In genomic region chr5:90845990-90846554, GRCh38 we compare ENCODE assay signal across 7 cellular contexts.
DNase-seq lines count a peak whose midpoint lies in the region; ATAC-seq, FAIRE-seq and TF ChIP-seq lines count a peak whose summit lies in the region.
"Not testable (repeated sequence)": the region's sequence is repeated elsewhere in the genome, so short reads cannot be mapped to it uniquely, and the experiment has no call there.

No MANE protein-coding gene starts in this region.

- CTCF ChIA-PET in activated CD4-positive, alpha-beta T cell treated with anti-CD3 and anti-CD28 coated beads for 36 hours (lab: Charles Lee) = interaction anchor here (0.7 to 0.9 kb wide), 2 partner anchors 17 to 55 kb away, joined by 3 read pairs; no protein-coding TSS in a partner anchor

- not testable (repeated sequence) for DNase-seq in GM19239 (ENCODE audit: insufficient read length, low spot score); activated CD4-positive, alpha-beta T cell treated with anti-CD3 and anti-CD28 coated beads for 36 hours; hepatocyte (ENCODE audit: low spot score); natural killer cell; smooth muscle cell (lab: John Stamatoyannopoulos, UW; ENCODE audit: unreplicated experiment)
- DNase-seq in MV-4-11 (lab: John Stamatoyannopoulos, UW) (peak; percentile 42), OCI-M1 (lab: John Stamatoyannopoulos, UW) (peak; percentile 56)

- peak; percentile 33 for ATAC-seq in activated CD4-positive, alpha-beta T cell treated with anti-CD3 and anti-CD28 coated beads for 36 hours
- ATAC-seq in natural killer cell = peak in 2 of 3 donors; percentile 30 to 32

- WGBS in hepatocyte (ENCODE audit: low lambda C conversion rate, missing lambda C conversion rate) = 93% methylated on average over 7 of the region's 7 CpGs
- 89% methylated on average over 7 of the region's 7 CpGs for WGBS in smooth muscle cell (ENCODE audit: low lambda C conversion rate)

- not testable (repeated sequence) for H3K4me3 ChIP-seq in hepatocyte, smooth muscle cell

- not testable (repeated sequence) for TF ChIP-seq CTCF in hepatocyte (IDR thresholded peaks at IDR 0.05; ENCODE audit: poor library complexity); natural killer cell (IDR thresholded peaks at IDR 0.05); smooth muscle cell (IDR thresholded peaks at IDR 0.05; ENCODE audit: borderline replicate concordance, insufficient read depth, poor library complexity, severe bottlenecking)

- peak; percentile 55 for FAIRE-seq in GM19239 (lab: Jason Lieb, UNC)

- not testable (repeated sequence) for H3K4me2 ChIP-seq in hepatocyte
- peak overlapping the region; percentile 13 for H3K4me2 ChIP-seq in smooth muscle cell

- H3K4me1 Mint-ChIP-seq in activated CD4-positive, alpha-beta T cell treated with anti-CD3 and anti-CD28 coated beads for 36 hours = peaks cover 11% of the 10 kb centered on the region
- peaks cover 0 to 15% of the 10 kb centered on the region in 2 donors for H3K4me1 Mint-ChIP-seq in natural killer cell

- H3K9ac ChIP-seq in smooth muscle cell (ENCODE audit: low read depth) = not testable (repeated sequence)

- not testable (repeated sequence) for H3K9me2 ChIP-seq in hepatocyte (replicated peaks; ENCODE audit: insufficient read depth)

- H3K79me2 ChIP-seq in hepatocyte; smooth muscle cell (ENCODE audit: low read depth): not testable (repeated sequence)

- H3K9me3 ChIP-seq in hepatocyte (ENCODE audit: low read depth); smooth muscle cell (replicated peaks; ENCODE audit: low read depth): not testable (repeated sequence)

- intact Hi-C loops in activated CD4-positive, alpha-beta T cell treated with anti-CD3 and anti-CD28 coated beads for 36 hours (cut with DNase I, micrococcal nuclease); natural killer cell (cut with micrococcal nuclease): not testable (repeated sequence)

- not testable (repeated sequence) for H3K36me3 ChIP-seq in hepatocyte (replicated peaks; ENCODE audit: insufficient read depth, low read depth); smooth muscle cell (ENCODE audit: low read depth)

- not testable (repeated sequence) for H3K36me3 Mint-ChIP-seq in activated CD4-positive, alpha-beta T cell treated with anti-CD3 and anti-CD28 coated beads for 36 hours (ENCODE audit: low read depth); natural killer cell

- H4K20me1 ChIP-seq in hepatocyte (ENCODE audit: insufficient read depth, poor library complexity, severe bottlenecking); smooth muscle cell (ENCODE audit: low read depth): not testable (repeated sequence)

- not testable (repeated sequence) for H3K4me1 ChIP-seq in hepatocyte (ENCODE audit: insufficient read depth)
- peaks cover 18% of the 10 kb centered on the region for H3K4me1 ChIP-seq in smooth muscle cell (ENCODE audit: low read depth)

- peak overlapping the region; percentile 18 for H3K4me3 Mint-ChIP-seq in activated CD4-positive, alpha-beta T cell treated with anti-CD3 and anti-CD28 coated beads for 36 hours
- H3K4me3 Mint-ChIP-seq in natural killer cell = peak overlapping the region; percentile 21

- not testable (repeated sequence) for H3F3A ChIP-seq in smooth muscle cell (ENCODE audit: low read depth)

- H3K27ac ChIP-seq in hepatocyte = peak overlapping the region; percentile 1
- H3K27ac ChIP-seq in smooth muscle cell (ENCODE audit: low read depth) = peak overlapping the region; percentile 3

- H3K27ac Mint-ChIP-seq in activated CD4-positive, alpha-beta T cell treated with anti-CD3 and anti-CD28 coated beads for 36 hours; natural killer cell: not testable (repeated sequence)

- not testable (repeated sequence) for H3K27me3 ChIP-seq in hepatocyte; smooth muscle cell (ENCODE audit: low read depth)

- POLR2A ChIA-PET in activated CD4-positive, alpha-beta T cell treated with anti-CD3 and anti-CD28 coated beads for 36 hours (lab: Charles Lee) = not testable (repeated sequence)

- H2AFZ ChIP-seq in hepatocyte; smooth muscle cell (ENCODE audit: low read depth): not testable (repeated sequence)

- H3K27me3 Mint-ChIP-seq in activated CD4-positive, alpha-beta T cell treated with anti-CD3 and anti-CD28 coated beads for 36 hours = peaks cover 24% of the 10 kb centered on the region
- not testable (repeated sequence) for H3K27me3 Mint-ChIP-seq in natural killer cell (ENCODE audit: low read depth in 2 of 2)

- not testable (repeated sequence) for H3K9me3 Mint-ChIP-seq in activated CD4-positive, alpha-beta T cell treated with anti-CD3 and anti-CD28 coated beads for 36 hours (ENCODE audit: low read depth); natural killer cell
